Comparison of ENCODE assay signal across 23 cellular contexts in the genomic region with DNA sequence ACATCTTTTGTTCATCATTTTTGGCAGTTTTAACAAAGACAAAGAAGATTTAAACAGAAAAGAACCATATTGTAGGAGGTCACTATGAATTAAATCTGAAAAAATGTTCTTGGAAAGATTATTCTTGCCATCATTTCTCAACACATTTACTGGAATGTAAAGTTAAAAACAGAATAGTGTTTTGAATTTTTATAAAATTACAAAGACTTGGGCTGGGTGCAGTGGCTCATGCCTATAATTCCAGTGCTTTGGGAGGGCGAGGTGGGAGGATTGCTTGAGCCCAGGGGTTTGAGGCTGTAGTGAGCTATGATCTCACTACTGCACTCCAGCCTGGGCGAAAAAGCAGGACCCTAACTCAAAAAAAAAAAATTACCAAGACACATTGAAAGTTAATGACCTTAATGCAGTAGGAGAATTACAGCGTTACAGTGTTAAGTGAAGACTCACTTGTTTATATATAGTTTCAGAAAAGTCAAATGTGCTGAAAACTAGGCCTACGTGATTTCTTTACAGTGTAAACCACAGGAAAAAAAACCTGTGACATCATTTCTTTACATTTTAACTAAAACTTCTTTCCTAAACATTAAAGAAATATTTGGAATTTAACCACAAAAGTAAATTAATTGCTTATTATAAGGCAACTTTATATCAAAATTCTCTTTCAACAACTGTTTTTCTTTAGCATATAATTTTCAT. TPM values are rescaled to one million over a fixed set of nuclear protein-coding genes. Genes with fewer than 3 reads are reported as not detected.
"Had no signal": no experiment of that assay in that cellular context is flagged by ENCODE, and none has a peak within 500 bp of the region (broad histone marks: within the 10 kb centered on the region; RNA-seq: fewer than 3 reads in every experiment).

No MANE protein-coding gene starts in this region.

- DNase-seq: activated CD4-positive, alpha-beta memory T cell treated with anti-CD3 and anti-CD28 coated beads for 36 hours; activated CD4-positive, alpha-beta T cell treated with anti-CD3 and anti-CD28 coated beads, Interleukin-2, amount 10 ng/mL, durations not matched to agents 7 days and 5 days; activated CD4-positive, CD25-positive, alpha-beta regulatory T cell; activated CD8-positive, alpha-beta memory T cell treated with anti-CD3 and anti-CD28 coated beads for 24 hours; activated effector memory CD4-positive, alpha-beta T cell treated with anti-CD3 and anti-CD28 coated beads, Interleukin-2, amount 50 U/mL, for 16 hours; activated naive CD4-positive, alpha-beta T cell treated with Interleukin-2 at 50 U/mL for 16 hours; activated naive CD8-positive, alpha-beta T cell treated with anti-CD3 and anti-CD28 coated beads, Interleukin-2, amount 50 U/mL, for 24 hours; activated T-cell treated with anti-CD3 and anti-CD28 coated beads, Interleukin-2, amount 50 U/mL, for 4 hours; amygdala; NCI-H1092; NCI-H1417 treated with DMSO at 0.1 percent for 48 hours; NCI-H1694; NCI-H2029; NCI-H345; NCI-H510A; NCI-H526 treated with DMSO at 0.1 percent for 48 hours; NCI-H82; SIG-M5; T-helper 2 cell; T1000 had no signal

- ATAC-seq: activated naive CD4-positive, alpha-beta T cell treated with anti-CD3 and anti-CD28 coated beads, Interleukin-2, amount 50 U/mL, for 72 hours; activated naive CD8-positive, alpha-beta T cell treated with anti-CD3 and anti-CD28 coated beads, Interleukin-2, amount 50 U/mL, for 24 hours; activated T-cell treated with anti-CD3 and anti-CD28 coated beads, Interleukin-2, amount 50 U/mL, for 4 hours had no signal

- H3K27ac ChIP-seq: VCaP had no signal

RNA-seq across cellular contexts. Expression of a gene that starts 7.9 kb away (rescaled TPM):
- total RNA-seq: OCI-LY7 had no signal
